8 cellular contexts compared by ENCODE assay signal in genomic region chr9:4662989-4663792, GRCh38. TPM values are rescaled to one million over a fixed set of nuclear protein-coding genes. Genes with fewer than 3 reads are reported as not detected.
DNase-seq lines count a peak whose midpoint lies in the region; ATAC-seq, FAIRE-seq and TF ChIP-seq lines count a peak whose summit lies in the region.

No MANE protein-coding gene starts in this region.

- H3K9ac ChIP-seq in HUES48 (ENCODE audit: low read depth, low read length) = 0 out of 2 replicates have a peak overlapping the region, but pooled peaks have one; percentile 84

- H3K27ac ChIP-seq in HUES48 (ENCODE audit: low read depth, low read length) (peak overlapping the region; percentile 81), adipose tissue (ENCODE audit: low read depth, low read length) (peak overlapping the region; percentile 7), thyroid gland (peak overlapping the region; percentile 53 to 91 (median 75))

- intact Hi-C loops in thyroid gland (cut with DNase I) = no loop called here

- H3K9me3 ChIP-seq in HUES48 (ENCODE audit: control insufficient read depth, insufficient read depth, low read length) (no peaks in the 10 kb centered on the region), thyroid gland (no peaks in the 10 kb centered on the region)

- WGBS in adipose tissue, 3 donors = 30 to 67% (median 63%) methylated on average over 13 of the region's 13 CpGs
- 55 to 63% methylated on average over 13 of the region's 13 CpGs for WGBS in thyroid gland, 2 donors

- H3K4me1 ChIP-seq in HUES48 (ENCODE audit: control insufficient read depth, insufficient read depth, low read length) (peaks cover 43% of the 10 kb centered on the region), thyroid gland (peaks cover 28 to 29% of the 10 kb centered on the region in 2 donors)

- no peak for FAIRE-seq in urothelium cell line (lab: Jason Lieb, UNC)

- DNase-seq in DMS153 (lab: John Stamatoyannopoulos, UW) = peak; percentile 59
- no peak for DNase-seq in left lobe of liver (ENCODE audit: low spot score)
- no peak for DNase-seq in thyroid gland
- DNase-seq in urothelium cell line (ENCODE audit: low spot score) = no peak

- TF ChIP-seq CTCF in thyroid gland (IDR thresholded peaks at IDR 0.05) = no peak

- H3K27me3 ChIP-seq in HUES48 (ENCODE audit: control insufficient read depth, insufficient read depth, low read length) = peaks cover 10% of the 10 kb centered on the region; the same call in 1 of the 2 replicates
- H3K27me3 ChIP-seq in thyroid gland = no peaks in the 10 kb centered on the region

- TF ChIP-seq POLR2A in thyroid gland (IDR thresholded peaks at IDR 0.05) = no peak

- ATAC-seq in left lobe of liver = peak; percentile 21
- no peak for ATAC-seq in GM21723 (IDR thresholded peaks at IDR 0.05; ENCODE audit: unreplicated experiment)
- no peak for ATAC-seq in GM19397 (IDR thresholded peaks at IDR 0.05; ENCODE audit: unreplicated experiment)

- H3K36me3 ChIP-seq in HUES48 (ENCODE audit: control insufficient read depth, insufficient read depth, low read length) (no peaks in the 10 kb centered on the region), thyroid gland (no peaks in the 10 kb centered on the region)

- H3K4me3 ChIP-seq in HUES48 (ENCODE audit: low read depth, low read length) (peak overlapping the region; percentile 82), thyroid gland (replicated peaks in 1 of 3) (peak overlapping the region; percentile 74 to 88 (median 80))

RNA-seq across cellular contexts. Expression of gene PLPP6, which starts 1.1 kb away (rescaled TPM):
- polyA plus RNA-seq in adipose tissue = 10 to 100 TPM in 1 of 3 donors, 1 to 10 TPM in 2; 1.7 to 12.0 (median 4.8) TPM
- total RNA-seq in left lobe of liver (7.0 TPM), thyroid gland (10 to 100 TPM in 3 of 4 donors, 1 to 10 TPM in 1; 7.5 to 12.4 (median 11.2) TPM)

RNA-seq across cellular contexts. Expression of gene SPATA6L, which starts 3.1 kb away (rescaled TPM):
- polyA plus RNA-seq in adipose tissue = 1 to 10 TPM; 1.1 to 2.7 (median 1.2) TPM
- 3.7 TPM for total RNA-seq in left lobe of liver
- total RNA-seq in thyroid gland = 10 to 100 TPM; 14.3 to 21.0 (median 16.9) TPM

RNA-seq across cellular contexts. Expression of gene CDC37L1, which starts 16.2 kb away (rescaled TPM):
- 10 to 100 TPM; 12.1 to 18.5 (median 16.5) TPM for polyA plus RNA-seq in adipose tissue
- total RNA-seq in left lobe of liver = 20.6 TPM
- total RNA-seq in thyroid gland = 10 to 100 TPM; 33.8 to 44.6 (median 37.3) TPM

Comparison
In these comparisons a context has a peak if more than half of its experiments do, and no peak if none do; other contexts are left out.
1. H3K27ac ChIP-seq: peak in every context shown above with its lines; median percentile 81 in HUES48; 75 in thyroid gland; 7 in adipose tissue.